8 cellular contexts compared by ENCODE assay signal in genomic region chr17:2181206-2181983, GRCh38.
DNase-seq lines count a peak whose midpoint lies in the region; ATAC-seq lines count a peak whose summit lies in the region.

No MANE protein-coding gene starts in this region.

- WGBS in right cardiac atrium: 18% methylated on average over 15 of the region's 15 CpGs

- peak overlapping the region; percentile 97 for H3K27ac ChIP-seq in right cardiac atrium (ENCODE audit: low read length)

- H3K4me1 ChIP-seq in right cardiac atrium (ENCODE audit: control insufficient read depth, insufficient read depth, low read length): peaks cover 27% of the 10 kb centered on the region

- H3K4me3 ChIP-seq in right cardiac atrium (ENCODE audit: low read length): no peak overlapping the region

- DNase-seq in DMS79 treated with DMSO at 0.1 percent for 48 hours (lab: John Stamatoyannopoulos, UW) (peak; percentile 74), anterior cingulate cortex (lab: John Stamatoyannopoulos, UW) (peak in 52 of 58 donors; percentile 24 to 84 (median 58)), right cardiac atrium (peak; percentile 85 to 93 (median 93)), pulmonary artery endothelial cell (ENCODE audit: low read depth, low spot score) (peak; percentile 65), T1000 (lab: John Stamatoyannopoulos, UW) (no peak), NCI-H345 (lab: John Stamatoyannopoulos, UW) (no peak)
- DNase-seq in activated CD4-positive, alpha-beta T cell treated with anti-CD3 and anti-CD28 coated beads, Interleukin-2, amount 50 U/mL, for 48 hours: no peak

- no peaks in the 10 kb centered on the region for H3K9me3 ChIP-seq in right cardiac atrium (ENCODE audit: control insufficient read depth, low read length)

- intact Hi-C loops in right cardiac atrium (cut with DNase I): no loop called here

- ATAC-seq in right cardiac atrium (peak; percentile 70 to 73), HG03135 (IDR thresholded peaks at IDR 0.05; ENCODE audit: unreplicated experiment) (no peak)

- H3K27me3 ChIP-seq in right cardiac atrium (ENCODE audit: control insufficient read depth, insufficient read depth): no peaks in the 10 kb centered on the region

Comparison
In these comparisons a context has a peak if more than half of its experiments do, and no peak if none do; other contexts are left out.
1. DNase-seq: peak in DMS79 treated with DMSO at 0.1 percent for 48 hours (single experiment), anterior cingulate cortex (52 of 58), right cardiac atrium (3 of 3) and pulmonary artery endothelial cell (single experiment); none in T1000 (single experiment), activated CD4-positive, alpha-beta T cell treated with anti-CD3 and anti-CD28 coated beads, Interleukin-2, amount 50 U/mL, for 48 hours (0 of 2) and NCI-H345 (single experiment).